11 cellular contexts compared by ENCODE assay signal in the genomic region with DNA sequence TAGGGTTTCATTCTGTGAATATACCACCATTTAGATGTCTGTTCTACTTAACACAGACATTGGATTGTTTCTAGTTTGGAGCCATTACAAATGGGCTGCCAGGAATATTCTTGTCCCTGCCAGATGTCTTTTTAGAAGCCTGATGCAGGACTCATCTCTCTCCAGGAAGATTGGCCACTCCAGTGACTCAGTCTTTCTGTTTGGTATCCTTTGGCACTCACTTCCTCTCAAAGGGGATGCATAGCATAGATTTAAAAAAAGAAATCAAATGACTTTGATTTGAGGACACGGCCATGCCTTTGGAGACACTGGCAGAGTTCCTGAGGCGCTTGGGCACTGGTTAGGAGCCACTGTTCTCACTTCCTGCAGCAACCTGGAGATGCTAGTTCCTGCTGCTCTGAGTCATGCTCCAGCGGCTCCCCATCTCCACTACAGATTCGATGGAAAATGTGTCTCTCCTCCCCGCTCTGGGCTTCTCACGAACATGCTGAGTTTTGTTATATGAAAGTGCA. TPM values are rescaled to one million over a fixed set of nuclear protein-coding genes. Genes with fewer than 3 reads are reported as not detected.
DNase-seq lines count a peak whose midpoint lies in the region; ATAC-seq and TF ChIP-seq lines count a peak whose summit lies in the region.
"Had no signal": no experiment of that assay in that cellular context is flagged by ENCODE, and none has a peak within 500 bp of the region (broad histone marks: within the 10 kb centered on the region; RNA-seq: fewer than 3 reads in every experiment).

No MANE protein-coding gene starts in this region.

- no peak for TF ChIP-seq POLR2A in testis (IDR thresholded peaks at IDR 0.05)

- peak overlapping the region; percentile 68 for H3K9ac ChIP-seq in mesenchymal stem cell (ENCODE audit: low read length)

- no peak overlapping the region for H4K8ac ChIP-seq in mesenchymal stem cell (ENCODE audit: low read length)

- peak; percentile 60 for ATAC-seq in stimulated activated naive CD8-positive, alpha-beta T cell treated with anti-CD3 and anti-CD28 coated beads, Interleukin-15, Interleukin-2, amounts not matched to agents 100 U/mL and 50 U/mL, for 24 hours
- ATAC-seq in stimulated activated naive CD8-positive, alpha-beta T cell treated with anti-CD3 and anti-CD28 coated beads, Interleukin-15, amount 100 ng/mL, for 72 hours = no peak
- ATAC-seq in aorta (ENCODE audit: low FRiP score) = peak; percentile 61
- ATAC-seq: T-helper 17 cell had no signal

- H3K4me2 ChIP-seq in mesenchymal stem cell (ENCODE audit: low read length, poor library complexity, severe bottlenecking) = no peak overlapping the region

- peak overlapping the region; percentile 2 to 68 for H3K4ac ChIP-seq in mesenchymal stem cell (ENCODE audit: low read depth in 1 of 2, low read length in 2 of 2)

- H3K27ac ChIP-seq in mesenchymal stem cell (ENCODE audit: low read length, poor library complexity, severe bottlenecking) (no peak overlapping the region), aorta (ENCODE audit: low read depth in 1 of 2, low read length in 2 of 2) (peak overlapping the region; percentile 46 to 67), testis (no peak overlapping the region)
- H3K27ac ChIP-seq: C4-2B had no signal

- H3K36me3 ChIP-seq in mesenchymal stem cell (ENCODE audit: control insufficient read depth in 1 of 2, insufficient read depth in 2 of 2, low read depth in 1 of 2, low read length in 2 of 2) = no peaks in the 10 kb centered on the region
- H3K36me3 ChIP-seq in aorta (ENCODE audit: control insufficient read depth in 1 of 2, insufficient read depth in 2 of 2, low read length in 1 of 2) = no peaks in the 10 kb centered on the region
- no peaks in the 10 kb centered on the region for H3K36me3 ChIP-seq in testis (ENCODE audit: low read depth, missing control alignments)

- CTCF ChIA-PET in activated naive CD4-positive, alpha-beta T cell treated with anti-CD3 and anti-CD28 coated beads for 36 hours (lab: Charles Lee) = no interaction called here

- H3K27ac Mint-ChIP-seq in stimulated activated naive CD8-positive, alpha-beta T cell treated with anti-CD3 and anti-CD28 coated beads, Interleukin-15, amount 100 ng/mL, for 72 hours = no peak overlapping the region
- no peak overlapping the region for H3K27ac Mint-ChIP-seq in activated naive CD4-positive, alpha-beta T cell treated with anti-CD3 and anti-CD28 coated beads for 36 hours
- H3K27ac Mint-ChIP-seq: T-helper 17 cell had no signal

- H2BK120ac ChIP-seq in mesenchymal stem cell (ENCODE audit: low read depth, low read length) = peak overlapping the region; percentile 66

- H3K79me1 ChIP-seq in mesenchymal stem cell (replicated peaks; ENCODE audit: low read length, poor library complexity, severe bottlenecking) = no peaks in the 10 kb centered on the region

- TF ChIP-seq CTCF in choroid plexus epithelial cell (conservative IDR thresholded peaks at IDR 0.05; ENCODE audit: low read depth, low read length) = no peak
- TF ChIP-seq CTCF in testis (IDR thresholded peaks at IDR 0.05) = no peak

- H3K27me3 ChIP-seq in mesenchymal stem cell (ENCODE audit: control insufficient read depth in 1 of 2, insufficient read depth in 1 of 2, low read length in 2 of 2) (no peaks in the 10 kb centered on the region), aorta (ENCODE audit: control insufficient read depth in 1 of 2, insufficient read depth in 2 of 2, low read length in 1 of 2) (no peaks in the 10 kb centered on the region), testis (no peaks in the 10 kb centered on the region)

- H3K18ac ChIP-seq in mesenchymal stem cell (ENCODE audit: low read depth in 1 of 2, low read length in 2 of 2) = peak overlapping the region; percentile 59 to 69

- H3K23ac ChIP-seq in mesenchymal stem cell (ENCODE audit: low read length in 2 of 2) = no peak overlapping the region

- H3K4me3 ChIP-seq in choroid plexus epithelial cell (ENCODE audit: low read depth, low read length) (no peak overlapping the region), mesenchymal stem cell (ENCODE audit: insufficient read depth in 1 of 2, low read depth in 1 of 2, low read length in 2 of 2) (peak overlapping the region in 1 of 2 experiments; percentile 49), aorta (ENCODE audit: low read length in 2 of 2) (no peak overlapping the region), testis (no peak overlapping the region)

- no peak overlapping the region for H2AK5ac ChIP-seq in mesenchymal stem cell (ENCODE audit: low read length, severe bottlenecking)

- H2BK12ac ChIP-seq in mesenchymal stem cell (ENCODE audit: low read length in 2 of 2) = peak overlapping the region; percentile 45 to 87

- DNase-seq in stimulated activated naive CD8-positive, alpha-beta T cell treated with anti-CD3 and anti-CD28 coated beads, Interleukin-15, Interleukin-2, amounts not matched to agents 100 U/mL and 50 U/mL, for 24 hours = no peak
- no peak for DNase-seq in stimulated activated naive CD8-positive, alpha-beta T cell treated with anti-CD3 and anti-CD28 coated beads, Interleukin-15, amount 100 ng/mL, for 72 hours
- peak; percentile 69 for DNase-seq in choroid plexus epithelial cell (ENCODE audit: low read depth)
- DNase-seq in mesenchymal stem cell = peak; percentile 96
- DNase-seq in aorta = peak; percentile 85
- DNase-seq in foreskin melanocyte = no peak
- no peak for DNase-seq in activated naive CD4-positive, alpha-beta T cell treated with anti-CD3 and anti-CD28 coated beads for 36 hours
- no peak for DNase-seq in testis
- DNase-seq: naive B cell, T-helper 17 cell had no signal

- H3K9me3 Mint-ChIP-seq in stimulated activated naive CD8-positive, alpha-beta T cell treated with anti-CD3 and anti-CD28 coated beads, Interleukin-15, amount 100 ng/mL, for 72 hours = no peaks in the 10 kb centered on the region
- H3K9me3 Mint-ChIP-seq in activated naive CD4-positive, alpha-beta T cell treated with anti-CD3 and anti-CD28 coated beads for 36 hours = no peaks in the 10 kb centered on the region
- H3K9me3 Mint-ChIP-seq: naive B cell had no signal

- peaks cover 2% of the 10 kb centered on the region for H3K4me1 ChIP-seq in mesenchymal stem cell (ENCODE audit: control insufficient read depth, insufficient read depth, low read depth, low read length)
- H3K4me1 ChIP-seq in aorta (ENCODE audit: control insufficient read depth in 1 of 2, insufficient read depth in 2 of 2, low read length in 2 of 2) = peaks cover 0 to 1% of the 10 kb centered on the region in 2 donors
- no peaks in the 10 kb centered on the region for H3K4me1 ChIP-seq in testis

- peaks cover 62% of the 10 kb centered on the region for H3K27me3 Mint-ChIP-seq in stimulated activated naive CD8-positive, alpha-beta T cell treated with anti-CD3 and anti-CD28 coated beads, Interleukin-15, amount 100 ng/mL, for 72 hours
- H3K27me3 Mint-ChIP-seq in activated naive CD4-positive, alpha-beta T cell treated with anti-CD3 and anti-CD28 coated beads for 36 hours (ENCODE audit: low read depth) = peaks cover 42% of the 10 kb centered on the region

- no peak overlapping the region for H3K14ac ChIP-seq in mesenchymal stem cell (ENCODE audit: low read length in 2 of 2)

- H3K36me3 Mint-ChIP-seq in activated naive CD4-positive, alpha-beta T cell treated with anti-CD3 and anti-CD28 coated beads for 36 hours (ENCODE audit: low read depth) = no peaks in the 10 kb centered on the region
- H3K36me3 Mint-ChIP-seq: naive B cell had no signal

- peaks cover 7% of the 10 kb centered on the region for H3K4me1 Mint-ChIP-seq in stimulated activated naive CD8-positive, alpha-beta T cell treated with anti-CD3 and anti-CD28 coated beads, Interleukin-15, amount 100 ng/mL, for 72 hours
- peaks cover 2% of the 10 kb centered on the region for H3K4me1 Mint-ChIP-seq in activated naive CD4-positive, alpha-beta T cell treated with anti-CD3 and anti-CD28 coated beads for 36 hours (ENCODE audit: low read depth)
- H3K4me1 Mint-ChIP-seq: T-helper 17 cell had no signal

- H3K9me3 ChIP-seq in mesenchymal stem cell (ENCODE audit: control insufficient read depth, low read length) (no peaks in the 10 kb centered on the region), aorta (ENCODE audit: control insufficient read depth, low read length) (no peaks in the 10 kb centered on the region), testis (no peaks in the 10 kb centered on the region)

- H2BK15ac ChIP-seq in mesenchymal stem cell (ENCODE audit: low read depth, poor library complexity, severe bottlenecking) = no peak overlapping the region

- intact Hi-C loops in aorta (cut with DNase I) (loop anchor here (2.0 to 5.0 kb wide), 2 partner anchors 58 to 68 kb away; no protein-coding TSS in a partner anchor), testis (cut with DNase I; ENCODE audit: low total_unique reads) (no loop called here)
- intact Hi-C loops in activated naive CD4-positive, alpha-beta T cell treated with anti-CD3 and anti-CD28 coated beads for 36 hours (cut with micrococcal nuclease) = loop anchor here (2.0 kb wide), 1 partner anchor 46 kb away; no protein-coding TSS in a partner anchor

- H2AFZ ChIP-seq in mesenchymal stem cell (ENCODE audit: low read depth, low read length) = no peak overlapping the region

- H2BK5ac ChIP-seq in mesenchymal stem cell (ENCODE audit: low read depth, low read length, poor library complexity, severe bottlenecking) = no peak overlapping the region

- WGBS in mesenchymal stem cell = 26% methylated on average over 6 of the region's 6 CpGs
- 5 to 13% methylated on average over 6 of the region's 6 CpGs for WGBS in aorta, 2 donors
- 69 to 79% methylated on average over 5 to 6 of the region's 6 CpGs for WGBS in testis, 2 donors

- no peak overlapping the region for H4K91ac ChIP-seq in mesenchymal stem cell (ENCODE audit: low read length)

- no peak overlapping the region for H3K4me3 Mint-ChIP-seq in stimulated activated naive CD8-positive, alpha-beta T cell treated with anti-CD3 and anti-CD28 coated beads, Interleukin-15, amount 100 ng/mL, for 72 hours
- H3K4me3 Mint-ChIP-seq in activated naive CD4-positive, alpha-beta T cell treated with anti-CD3 and anti-CD28 coated beads for 36 hours = no peak overlapping the region
- H3K4me3 Mint-ChIP-seq: naive B cell, T-helper 17 cell had no signal

RNA-seq across cellular contexts. Expression of gene ZNF366, which starts 3.5 kb away (rescaled TPM):
- 0.03 TPM for polyA plus RNA-seq in mesenchymal stem cell (2013, experiment 1 of 2)
- polyA plus RNA-seq in mesenchymal stem cell (2013, experiment 2 of 2) = 0.03 TPM
- total RNA-seq in aorta (10 to 100 TPM in 1 of 2 donors, 1 to 10 TPM in 1; 5.8 to 10.3 TPM), testis (1 to 10 TPM; 1.4 to 2.2 TPM)
- polyA plus RNA-seq in aorta (not detected), testis (ENCODE audit: insufficient read depth, low read depth, low replicate concordance) (0.96 TPM)
- total RNA-seq in activated naive CD4-positive, alpha-beta T cell treated with anti-CD3 and anti-CD28 coated beads for 36 hours = not detected

Comparison
In these comparisons a context has a peak if more than half of its experiments do, and no peak if none do; other contexts are left out.
1. DNase-seq: peak in choroid plexus epithelial cell (single experiment), mesenchymal stem cell (single experiment) and aorta (2 of 2); none in stimulated activated naive CD8-positive, alpha-beta T cell treated with anti-CD3 and anti-CD28 coated beads, Interleukin-15, Interleukin-2, amounts not matched to agents 100 U/mL and 50 U/mL, for 24 hours (single experiment), stimulated activated naive CD8-positive, alpha-beta T cell treated with anti-CD3 and anti-CD28 coated beads, Interleukin-15, amount 100 ng/mL, for 72 hours (0 of 2), foreskin melanocyte (single experiment), activated naive CD4-positive, alpha-beta T cell treated with anti-CD3 and anti-CD28 coated beads for 36 hours (single experiment) and testis (single experiment).
2. H3K27ac ChIP-seq: peak in aorta (2 of 2); none in mesenchymal stem cell (single experiment) and testis (0 of 2).